8 cellular contexts compared by ENCODE assay signal in the genomic region with DNA sequence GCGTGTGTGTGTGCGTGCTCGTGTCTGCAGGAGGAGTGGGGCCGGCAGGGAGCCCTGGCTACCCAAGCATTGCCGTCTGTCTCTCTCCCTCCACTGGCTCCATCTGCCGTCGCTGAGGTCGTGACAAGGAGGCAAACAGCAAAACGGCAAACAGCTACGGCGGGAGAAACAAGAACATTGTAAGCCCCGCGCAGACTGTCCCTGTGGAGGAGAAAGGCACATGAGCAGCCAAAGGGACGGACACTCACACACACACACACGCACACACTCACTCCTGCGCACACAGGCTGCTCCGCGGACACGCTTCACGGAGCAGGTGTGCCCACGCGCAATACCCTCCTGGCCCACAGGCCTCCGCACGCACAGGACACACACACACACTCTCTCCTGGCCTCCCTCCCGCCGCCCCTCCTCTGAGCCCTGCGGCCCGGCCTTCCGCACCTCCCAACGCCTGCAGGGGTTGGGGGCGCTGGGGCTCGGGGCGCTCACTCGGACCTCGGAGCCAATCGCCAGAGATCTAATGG. TPM values are rescaled to one million over a fixed set of nuclear protein-coding genes. Genes with fewer than 3 reads are reported as not detected.
DNase-seq lines count a peak whose midpoint lies in the region; ATAC-seq and TF ChIP-seq lines count a peak whose summit lies in the region.

No MANE protein-coding gene starts in this region.

- intact Hi-C loops in activated T-helper 1 cell treated with anti-CD3 and anti-CD28 coated beads, Interleukin-12 subunit alpha, Interleukin-12 subunit beta, Interleukin-2, Interleukin-4 antibody, amounts not matched to agents 30 ng/mL and 10 ng/mL and 1 ng/mL, durations not matched to agents 14 hours and 24 hours and 36 hours (cut with micrococcal nuclease) = loop anchor here (10.0 kb wide), 1 partner anchor 746 kb away; the partner anchor contains the start of gene EIF4B

- no peaks in the 10 kb centered on the region for H3K36me3 Mint-ChIP-seq in activated T-helper 1 cell treated with anti-CD3 and anti-CD28 coated beads, Interleukin-12 subunit alpha, Interleukin-12 subunit beta, Interleukin-2, Interleukin-4 antibody, amounts not matched to agents 30 ng/mL and 10 ng/mL and 1 ng/mL, durations not matched to agents 14 hours and 24 hours and 36 hours (ENCODE audit: low read depth)
- no peaks in the 10 kb centered on the region for H3K36me3 Mint-ChIP-seq in stimulated activated memory B cell treated with anti-CD40 and anti-IgM and Interleukin-4, amounts not matched to agents 10 μg/mL and 1 μg/mL and 100 μg/mL, for 72 hours

- H3K4me3 ChIP-seq in iPS-11a (ENCODE audit: low read depth, low read length) = peak overlapping the region; percentile 21

- ATAC-seq in GM18505 (IDR thresholded peaks at IDR 0.05; ENCODE audit: unreplicated experiment) = no peak
- peak; percentile 47 for ATAC-seq in HG03175 (IDR thresholded peaks at IDR 0.05; ENCODE audit: unreplicated experiment)
- peak; percentile 81 for ATAC-seq in stimulated activated memory B cell treated with anti-CD40 and anti-IgM and Interleukin-4, amounts not matched to agents 10 μg/mL and 1 μg/mL and 100 μg/mL, for 72 hours
- ATAC-seq in HG03439 (IDR thresholded peaks at IDR 0.05; ENCODE audit: unreplicated experiment) = no peak

- no peak for DNase-seq in activated T-helper 1 cell treated with anti-CD3 and anti-CD28 coated beads, Interleukin-12 subunit alpha, Interleukin-12 subunit beta, Interleukin-2, Interleukin-4 antibody, amounts not matched to agents 30 ng/mL and 10 ng/mL and 1 ng/mL, durations not matched to agents 14 hours and 24 hours and 36 hours (ENCODE audit: low spot score)
- DNase-seq in NK-92 (lab: John Stamatoyannopoulos, UW; ENCODE audit: unreplicated experiment) (no peak), Kasumi-1 (lab: John Stamatoyannopoulos, UW) (no peak)

- peak; percentile 32 for TF ChIP-seq POLR2A in GM18505 (IDR thresholded peaks at IDR 0.05; ENCODE audit: borderline replicate concordance, extremely low read depth, insufficient read depth, insufficient read length)

- H3K27ac Mint-ChIP-seq in activated T-helper 1 cell treated with anti-CD3 and anti-CD28 coated beads, Interleukin-12 subunit alpha, Interleukin-12 subunit beta, Interleukin-2, Interleukin-4 antibody, amounts not matched to agents 30 ng/mL and 10 ng/mL and 1 ng/mL, durations not matched to agents 14 hours and 24 hours and 36 hours = peak overlapping the region; percentile 3
- no peak overlapping the region for H3K27ac Mint-ChIP-seq in stimulated activated memory B cell treated with anti-CD40 and anti-IgM and Interleukin-4, amounts not matched to agents 10 μg/mL and 1 μg/mL and 100 μg/mL, for 72 hours

- H3K9me3 Mint-ChIP-seq in activated T-helper 1 cell treated with anti-CD3 and anti-CD28 coated beads, Interleukin-12 subunit alpha, Interleukin-12 subunit beta, Interleukin-2, Interleukin-4 antibody, amounts not matched to agents 30 ng/mL and 10 ng/mL and 1 ng/mL, durations not matched to agents 14 hours and 24 hours and 36 hours = no peaks in the 10 kb centered on the region
- no peaks in the 10 kb centered on the region for H3K9me3 Mint-ChIP-seq in stimulated activated memory B cell treated with anti-CD40 and anti-IgM and Interleukin-4, amounts not matched to agents 10 μg/mL and 1 μg/mL and 100 μg/mL, for 72 hours

- H3K4me1 Mint-ChIP-seq in activated T-helper 1 cell treated with anti-CD3 and anti-CD28 coated beads, Interleukin-12 subunit alpha, Interleukin-12 subunit beta, Interleukin-2, Interleukin-4 antibody, amounts not matched to agents 30 ng/mL and 10 ng/mL and 1 ng/mL, durations not matched to agents 14 hours and 24 hours and 36 hours (ENCODE audit: low read depth) = peaks cover 7% of the 10 kb centered on the region
- peaks cover 12% of the 10 kb centered on the region for H3K4me1 Mint-ChIP-seq in stimulated activated memory B cell treated with anti-CD40 and anti-IgM and Interleukin-4, amounts not matched to agents 10 μg/mL and 1 μg/mL and 100 μg/mL, for 72 hours

- peaks cover 5% of the 10 kb centered on the region for H3K27me3 Mint-ChIP-seq in activated T-helper 1 cell treated with anti-CD3 and anti-CD28 coated beads, Interleukin-12 subunit alpha, Interleukin-12 subunit beta, Interleukin-2, Interleukin-4 antibody, amounts not matched to agents 30 ng/mL and 10 ng/mL and 1 ng/mL, durations not matched to agents 14 hours and 24 hours and 36 hours (ENCODE audit: insufficient read depth)
- peaks cover 13% of the 10 kb centered on the region for H3K27me3 Mint-ChIP-seq in stimulated activated memory B cell treated with anti-CD40 and anti-IgM and Interleukin-4, amounts not matched to agents 10 μg/mL and 1 μg/mL and 100 μg/mL, for 72 hours

- no peak overlapping the region for H3K4me3 Mint-ChIP-seq in activated T-helper 1 cell treated with anti-CD3 and anti-CD28 coated beads, Interleukin-12 subunit alpha, Interleukin-12 subunit beta, Interleukin-2, Interleukin-4 antibody, amounts not matched to agents 30 ng/mL and 10 ng/mL and 1 ng/mL, durations not matched to agents 14 hours and 24 hours and 36 hours
- no peak overlapping the region for H3K4me3 Mint-ChIP-seq in stimulated activated memory B cell treated with anti-CD40 and anti-IgM and Interleukin-4, amounts not matched to agents 10 μg/mL and 1 μg/mL and 100 μg/mL, for 72 hours

RNA-seq across cellular contexts. Expression of gene CISTR, which starts 0.9 kb away (rescaled TPM):
- not detected in 2 replicates for total RNA-seq in activated T-helper 1 cell treated with anti-CD3 and anti-CD28 coated beads, Interleukin-12 subunit alpha, Interleukin-12 subunit beta, Interleukin-2, Interleukin-4 antibody, amounts not matched to agents 30 ng/mL and 10 ng/mL and 1 ng/mL, durations not matched to agents 14 hours and 24 hours and 36 hours

RNA-seq across cellular contexts. Expression of gene CALCOCO1, which starts 23.6 kb away (rescaled TPM):
- 17.4 and 19.2 TPM in 2 replicates for total RNA-seq in activated T-helper 1 cell treated with anti-CD3 and anti-CD28 coated beads, Interleukin-12 subunit alpha, Interleukin-12 subunit beta, Interleukin-2, Interleukin-4 antibody, amounts not matched to agents 30 ng/mL and 10 ng/mL and 1 ng/mL, durations not matched to agents 14 hours and 24 hours and 36 hours

Comparison
In these comparisons a context has a peak if more than half of its experiments do, and no peak if none do; other contexts are left out.
1. ATAC-seq: peak in HG03175 (single experiment) and stimulated activated memory B cell treated with anti-CD40 and anti-IgM and Interleukin-4, amounts not matched to agents 10 μg/mL and 1 μg/mL and 100 μg/mL, for 72 hours (single experiment); none in GM18505 (single experiment) and HG03439 (single experiment).